ENCODE assay signal across 8 cellular contexts in the genomic region with DNA sequence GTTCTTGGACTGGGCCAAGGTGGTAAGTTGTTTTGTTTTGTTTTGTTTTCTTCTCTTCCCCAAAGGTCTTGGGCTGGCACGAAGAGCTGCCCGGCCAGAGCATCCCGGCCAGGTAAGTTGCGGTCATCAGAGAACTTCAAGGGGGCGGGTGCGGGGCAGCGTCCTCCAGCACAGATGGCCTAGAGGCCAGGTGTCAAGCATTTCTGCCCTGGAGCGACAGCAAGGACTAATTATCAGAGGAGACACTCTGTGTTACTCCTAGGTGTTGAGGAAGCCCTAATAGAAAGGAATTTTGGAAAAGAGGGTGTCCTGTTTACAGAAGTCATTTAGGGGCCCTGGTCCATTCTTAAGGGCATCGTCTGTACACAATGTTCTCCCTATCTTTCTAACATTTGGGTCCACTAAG. TPM values are rescaled to one million over a fixed set of nuclear protein-coding genes. Genes with fewer than 3 reads are reported as not detected.
DNase-seq lines count a peak whose midpoint lies in the region; ATAC-seq, FAIRE-seq and TF ChIP-seq lines count a peak whose summit lies in the region.

No MANE protein-coding gene starts in this region.

- H3K4me1 Mint-ChIP-seq in activated naive CD4-positive, alpha-beta T cell treated with anti-CD3 and anti-CD28 coated beads, Interleukin-2, amount 10 ng/mL, durations not matched to agents 7 days and 5 days, result peaks cover 20% of the 10 kb centered on the region
- peaks cover 29% of the 10 kb centered on the region for H3K4me1 Mint-ChIP-seq in type B pancreatic cell (ENCODE audit: unreplicated experiment)

- no peaks in the 10 kb centered on the region; a peak in 1 of 4 replicates for H3K27me3 ChIP-seq in GM12878 (replicated peaks in 1 of 2; ENCODE audit: control insufficient read depth in 2 of 2, insufficient read depth in 2 of 2, low read length in 1 of 2)
- no peaks in the 10 kb centered on the region for H3K27me3 ChIP-seq in lung (ENCODE audit: control insufficient read depth, insufficient read depth)

- RAD21 ChIA-PET in GM12878 (lab: Charles Lee; ENCODE audit: unreplicated experiment), result interaction anchor here (0.9 to 3.1 kb wide), 3 partner anchors 48 to 173 kb away, joined by 3 to 10 read pairs (median 4); no protein-coding TSS in a partner anchor

- H3K4me3 ChIP-seq in GM12878, result peak overlapping the region; percentile 83
- peak overlapping the region; percentile 36 for H3K4me3 ChIP-seq in lung

- H3K9ac ChIP-seq in GM12878 (ENCODE audit: control insufficient read depth, insufficient read depth, low read length), result peak overlapping the region; percentile 83

- BruUV-seq in GM12878 (replicated peaks; lab: Mats Ljungman, UMichigan), result no TSS peak

- H3K9me3 Mint-ChIP-seq in activated naive CD4-positive, alpha-beta T cell treated with anti-CD3 and anti-CD28 coated beads, Interleukin-2, amount 10 ng/mL, durations not matched to agents 7 days and 5 days, result no peaks in the 10 kb centered on the region
- no peaks in the 10 kb centered on the region for H3K9me3 Mint-ChIP-seq in type B pancreatic cell

- no peak for FAIRE-seq in GM12878 (lab: Jason Lieb, UNC)

- POLR2A ChIA-PET in GM12878 (lab: Charles Lee), result interaction anchor here (0.6 to 2.7 kb wide), 4 partner anchors 41 to 159 kb away, joined by 3 to 11 read pairs (median 6); no protein-coding TSS in a partner anchor

- peak overlapping the region; percentile 91 for H2AFZ ChIP-seq in GM12878 (ENCODE audit: control insufficient read depth, low read depth, low read length)

- ATAC-seq in GM12878 (peak; percentile 0; the same call in 1 of the 3 replicates), lung (ENCODE audit: insufficient read depth, low FRiP score) (no peak), HG03520 (IDR thresholded peaks at IDR 0.05; ENCODE audit: unreplicated experiment) (no peak), HG02588 (IDR thresholded peaks at IDR 0.05; ENCODE audit: unreplicated experiment) (no peak)

- H3K27me3 Mint-ChIP-seq in activated naive CD4-positive, alpha-beta T cell treated with anti-CD3 and anti-CD28 coated beads, Interleukin-2, amount 10 ng/mL, durations not matched to agents 7 days and 5 days, result peaks cover 34% of the 10 kb centered on the region
- peaks cover 6% of the 10 kb centered on the region for H3K27me3 Mint-ChIP-seq in type B pancreatic cell

- 60% methylated on average over 9 of the region's 9 CpGs for WGBS in GM12878 (ENCODE audit: insufficient coverage, insufficient replicate concordance, low lambda C conversion rate, missing lambda C conversion rate)
- 42% methylated on average over 9 of the region's 9 CpGs for WGBS in lung, 2 donors

- no peak for TF ChIP-seq EP300 in GM12878 (IDR thresholded peaks at IDR 0.05; ENCODE audit: borderline replicate concordance in 1 of 2, control insufficient read depth in 1 of 2, low read depth in 2 of 2, low read length in 2 of 2)

- in situ Hi-C loops in GM12878 (cut with MboI), result no loop called here

- no peaks in the 10 kb centered on the region for H4K20me1 ChIP-seq in GM12878 (ENCODE audit: control insufficient read depth, insufficient read depth)

- no peak for TF ChIP-seq CTCF in GM12878 (IDR thresholded peaks at IDR 0.05 in 2 of 3, conservative IDR thresholded peaks at IDR 0.05 in 1 of 3; ENCODE audit: control insufficient read depth in 2 of 3, extremely low read depth in 1 of 3, insufficient read depth in 1 of 3, low read depth in 3 of 3, low read length in 3 of 3)
- TF ChIP-seq CTCF in lung (IDR thresholded peaks at IDR 0.05; ENCODE audit: control extremely low read depth, extremely low read depth), result no peak
- no peak for TF ChIP-seq CTCF in type B pancreatic cell (conservative IDR thresholded peaks at IDR 0.05)

- TF ChIP-seq POLR2A in GM12878 (IDR thresholded peaks at IDR 0.05; ENCODE audit: low read depth, low read length), result no peak

- intact Hi-C loops in GM12878 (cut with micrococcal nuclease; ENCODE audit: unreplicated experiment), result loop anchor here (5.0 kb wide), 1 partner anchor 105 kb away; no protein-coding TSS in a partner anchor

- DNase-seq in activated naive CD4-positive, alpha-beta T cell treated with anti-CD3 and anti-CD28 coated beads, Interleukin-2, amount 10 ng/mL, durations not matched to agents 7 days and 5 days, result no peak
- no peak for DNase-seq in activated naive CD4-positive, alpha-beta T cell treated with Interleukin-2 at 50 U/mL for 16 hours
- no peak for DNase-seq in GM12878 (ENCODE audit: low read depth, low spot score)
- DNase-seq in lung (ENCODE audit: low spot score), result no peak
- DNase-seq in type B pancreatic cell (ENCODE audit: extremely low spot score, unreplicated experiment), result no peak
- no peak for DNase-seq in putamen (ENCODE audit: low spot score)

- H3K36me3 ChIP-seq in GM12878 (ENCODE audit: control insufficient read depth in 2 of 2, insufficient read depth in 2 of 2, low read length in 1 of 2) (no peaks in the 10 kb centered on the region), lung (ENCODE audit: control insufficient read depth in 2 of 2, insufficient read depth in 2 of 2, low read length in 2 of 2) (no peaks in the 10 kb centered on the region)

- H3K4me1 ChIP-seq in GM12878 (ENCODE audit: control insufficient read depth, insufficient read depth, low read length) (peaks cover 19% of the 10 kb centered on the region), lung (ENCODE audit: control insufficient read depth in 2 of 2, insufficient read depth in 2 of 2, low read length in 2 of 2) (no peaks in the 10 kb centered on the region)

- H3K27ac ChIP-seq in GM12878 (ENCODE audit: control insufficient read depth, insufficient read depth) (peak overlapping the region; percentile 87; the same call in 1 of the 2 replicates), lung (ENCODE audit: low read depth in 1 of 2, low read length in 1 of 2) (no peak overlapping the region)

- peak overlapping the region; percentile 59 for H3K4me3 Mint-ChIP-seq in activated naive CD4-positive, alpha-beta T cell treated with anti-CD3 and anti-CD28 coated beads, Interleukin-2, amount 10 ng/mL, durations not matched to agents 7 days and 5 days
- H3K4me3 Mint-ChIP-seq in type B pancreatic cell, result peak overlapping the region; percentile 97

- H3K27ac Mint-ChIP-seq in activated naive CD4-positive, alpha-beta T cell treated with anti-CD3 and anti-CD28 coated beads, Interleukin-2, amount 10 ng/mL, durations not matched to agents 7 days and 5 days, result no peak overlapping the region
- peak overlapping the region; percentile 96 for H3K27ac Mint-ChIP-seq in type B pancreatic cell

- TF ChIP-seq RAD21 in GM12878 (IDR thresholded peaks at IDR 0.05; ENCODE audit: insufficient read depth, low read depth, low read length), result no peak

- peak overlapping the region; percentile 100 for H3K4me2 ChIP-seq in GM12878 (ENCODE audit: control insufficient read depth, insufficient read depth)

- no peaks in the 10 kb centered on the region for H3K36me3 Mint-ChIP-seq in activated naive CD4-positive, alpha-beta T cell treated with anti-CD3 and anti-CD28 coated beads, Interleukin-2, amount 10 ng/mL, durations not matched to agents 7 days and 5 days
- peaks cover 9% of the 10 kb centered on the region for H3K36me3 Mint-ChIP-seq in type B pancreatic cell

- H3K79me2 ChIP-seq in GM12878 (ENCODE audit: control insufficient read depth, insufficient read depth, low read length), result peaks cover 7% of the 10 kb centered on the region

- CTCF ChIA-PET in activated naive CD4-positive, alpha-beta T cell treated with anti-CD3 and anti-CD28 coated beads, Interleukin-2, amount 10 ng/mL, durations not matched to agents 7 days and 5 days (lab: Charles Lee), result no interaction called here
- CTCF ChIA-PET in GM12878 (lab: Yijun Ruan, JAX), result interaction anchor here (0.6 to 3.1 kb wide), 4 partner anchors 13 to 618 kb away, joined by 3 to 17 read pairs (median 6); partner anchors contain the start of gene MACC1

- SMC1A ChIA-PET in GM12878 (lab: Charles Lee; ENCODE audit: uncharacterized antibody, unreplicated experiment), result interaction anchor here (0.7 to 4.8 kb wide), 11 partner anchors 16 to 265 kb away, joined by 3 to 38 read pairs (median 4); no protein-coding TSS in a partner anchor

- H3K9me3 ChIP-seq in GM12878 (replicated peaks; ENCODE audit: control insufficient read depth, insufficient read depth, low read length), result no peaks in the 10 kb centered on the region
- H3K9me3 ChIP-seq in lung (ENCODE audit: control insufficient read depth in 2 of 2, insufficient read depth in 1 of 2, low read length in 1 of 2), result no peaks in the 10 kb centered on the region

TF ChIP-seq in GM12878, 131 proteins besides CTCF, POLR2A, EP300 and RAD21 (continues in another document):
- TF ChIP-seq CHD4 (IDR thresholded peaks at IDR 0.05), result no peak
- no peak for TF ChIP-seq E2F4 (IDR thresholded peaks at IDR 0.05; ENCODE audit: low read depth, low read length)

RNA-seq across cellular contexts. Expression of gene ITGB8, which starts 1.2 kb away (rescaled TPM):
- total RNA-seq in GM12878 (2013; cell fraction: nucleolus; rRNA removed), result 157 and 162 TPM in 2 replicates
- total RNA-seq in GM12878 (2014; rRNA removed) (3.1 and 3.9 TPM in 2 replicates), GM12878 (2014; rRNA removed; fragmentation: Illumina TruSeq; extraction: Trizol) (3.0 TPM in 2 replicates), GM12878 (2021) (3.0 and 3.2 TPM in 2 replicates), lung (10 to 100 TPM; 27.2 to 29.7 TPM), type B pancreatic cell (ENCODE audit: low replicate concordance) (15.6 and 23.3 TPM in 2 replicates)
- polyA plus RNA-seq in GM12878 (2011; ENCODE audit: low read depth), result 0.29 TPM
- polyA plus RNA-seq in GM12878 (2011; rRNA removed) (26.2 and 45.6 TPM in 2 replicates), GM12878 (2014; fragmentation: Illumina TruSeq; extraction: Trizol) (1.6 and 2.2 TPM in 2 replicates), GM12878 (2014; fragmentation: Nextera tagmentation; extraction: Ambion mirVana) (under 1 TPM; 0.37 to 0.40 TPM), GM12878 (2014; rRNA removed) (1.4 TPM in 2 replicates), GM12878 (2016; fragmentation: Nextera tagmentation; extraction: Ambion mirVana) (1 to 10 TPM in 1 of 2 experiments, under 1 TPM in 1; 0.95 to 1.4 TPM), lung (1 to 10 TPM; 1.5 to 3.2 TPM)
- 10.0 and 11.0 TPM in 2 replicates for polyA plus RNA-seq in GM12878 (2011; cell fraction: cytosol; rRNA removed)
- polyA plus RNA-seq in GM12878 (2011; cell fraction: nucleus; rRNA removed), result 59.4 and 69.9 TPM in 2 replicates
- polyA plus RNA-seq in GM12878 (2012), result 0.55 and 0.60 TPM in 2 replicates
- 119 and 122 TPM in 2 replicates for polyA minus RNA-seq in GM12878 (2011; rRNA and poly(A)+ RNA removed)
- polyA minus RNA-seq in GM12878 (2011; cell fraction: cytosol; rRNA and poly(A)+ RNA removed), result 24.3 and 26.2 TPM in 2 replicates
- polyA minus RNA-seq in GM12878 (2011; cell fraction: nucleus; rRNA and poly(A)+ RNA removed), result 168 and 290 TPM in 2 replicates
